Comparison of ENCODE assay signal across 14 cellular contexts in genomic region chr17:17412331-17412730, GRCh38.
A peak's percentile ranks its signal among the peaks of the same experiment; 100 is the strongest.
DNase-seq lines count a peak whose midpoint lies in the region; ATAC-seq and TF ChIP-seq lines count a peak whose summit lies in the region.
"Had no signal": no experiment of that assay in that cellular context is flagged by ENCODE, and none has a peak within 500 bp of the region (broad histone marks: within the 10 kb centered on the region; RNA-seq: fewer than 3 reads in every experiment).

No MANE protein-coding gene starts in this region.

- H3K27ac Mint-ChIP-seq in activated T-helper 17 cell treated with anti-CD3 and anti-CD28 coated beads, Interleukin-2, amount 50 U/mL, for 72 hours: peak overlapping the region; percentile 76
- peak overlapping the region in 1 of 2 donors; percentile 31 for H3K27ac Mint-ChIP-seq in stimulated activated naive CD8-positive, alpha-beta T cell treated with anti-CD3 and anti-CD28 coated beads, Interleukin-15, amount 100 ng/mL, for 72 hours
- H3K27ac Mint-ChIP-seq: mesothelial cell of epicardium had no signal

- H3K27me3 Mint-ChIP-seq in activated T-helper 17 cell treated with anti-CD3 and anti-CD28 coated beads, Interleukin-2, amount 50 U/mL, for 72 hours: no peaks in the 10 kb centered on the region
- H3K27me3 Mint-ChIP-seq in stimulated activated naive CD8-positive, alpha-beta T cell treated with anti-CD3 and anti-CD28 coated beads, Interleukin-15, amount 100 ng/mL, for 72 hours: peaks cover 8% of the 10 kb centered on the region

- intact Hi-C loops in upper lobe of right lung (cut with DNase I): no loop called here
- intact Hi-C loops in ovary (cut with DNase I): no loop called here

- H3K4me3 Mint-ChIP-seq in activated T-helper 17 cell treated with anti-CD3 and anti-CD28 coated beads, Interleukin-2, amount 50 U/mL, for 72 hours: no peak overlapping the region
- H3K4me3 Mint-ChIP-seq in stimulated activated naive CD8-positive, alpha-beta T cell treated with anti-CD3 and anti-CD28 coated beads, Interleukin-15, amount 100 ng/mL, for 72 hours: no peak overlapping the region
- H3K4me3 Mint-ChIP-seq: mesothelial cell of epicardium had no signal

- no peaks in the 10 kb centered on the region for H3K9me3 ChIP-seq in upper lobe of right lung
- H3K9me3 ChIP-seq in ovary: no peaks in the 10 kb centered on the region
- H3K9me3 ChIP-seq: psoas muscle, testis had no signal

- H3K9me3 Mint-ChIP-seq in activated T-helper 17 cell treated with anti-CD3 and anti-CD28 coated beads, Interleukin-2, amount 50 U/mL, for 72 hours: no peaks in the 10 kb centered on the region
- H3K9me3 Mint-ChIP-seq in stimulated activated naive CD8-positive, alpha-beta T cell treated with anti-CD3 and anti-CD28 coated beads, Interleukin-15, amount 100 ng/mL, for 72 hours: peaks cover 0 to 9% of the 10 kb centered on the region in 2 donors
- H3K9me3 Mint-ChIP-seq: mesothelial cell of epicardium had no signal

- H3K4me1 Mint-ChIP-seq in activated T-helper 17 cell treated with anti-CD3 and anti-CD28 coated beads, Interleukin-2, amount 50 U/mL, for 72 hours: peaks cover 16% of the 10 kb centered on the region
- H3K4me1 Mint-ChIP-seq in stimulated activated naive CD8-positive, alpha-beta T cell treated with anti-CD3 and anti-CD28 coated beads, Interleukin-15, amount 100 ng/mL, for 72 hours: peaks cover 64% of the 10 kb centered on the region
- H3K4me1 Mint-ChIP-seq: mesothelial cell of epicardium had no signal

- TF ChIP-seq CTCF in foreskin fibroblast (IDR thresholded peaks at IDR 0.05; ENCODE audit: low read depth, low read length) (no peak), upper lobe of right lung (IDR thresholded peaks at IDR 0.05) (no peak), ovary (IDR thresholded peaks at IDR 0.05) (no peak)

- no peaks in the 10 kb centered on the region for H3K36me3 Mint-ChIP-seq in activated T-helper 17 cell treated with anti-CD3 and anti-CD28 coated beads, Interleukin-2, amount 50 U/mL, for 72 hours (ENCODE audit: low read depth)
- H3K36me3 Mint-ChIP-seq: mesothelial cell of epicardium had no signal

- H3K27ac ChIP-seq in upper lobe of right lung: no peak overlapping the region
- H3K27ac ChIP-seq in caudate nucleus (ENCODE audit: low read depth, low read length): no peak overlapping the region
- no peak overlapping the region for H3K27ac ChIP-seq in ovary
- H3K27ac ChIP-seq: psoas muscle, testis had no signal

- H3K27me3 ChIP-seq in upper lobe of right lung: no peaks in the 10 kb centered on the region
- no peaks in the 10 kb centered on the region for H3K27me3 ChIP-seq in ovary
- H3K27me3 ChIP-seq: testis had no signal

- peaks cover 27% of the 10 kb centered on the region for H3K4me1 ChIP-seq in upper lobe of right lung
- peaks cover 2% of the 10 kb centered on the region for H3K4me1 ChIP-seq in ovary (ENCODE audit: insufficient read depth)
- H3K4me1 ChIP-seq: testis had no signal

- TF ChIP-seq EP300 in ovary (IDR thresholded peaks at IDR 0.05): no peak

- peak; percentile 13 for DNase-seq in NOMO-1 treated with DMSO at 0.1 percent for 48 hours (lab: John Stamatoyannopoulos, UW; ENCODE audit: unreplicated experiment)
- DNase-seq in NOMO-1 treated with dmso at 0.1 percent for 144 hours (lab: John Stamatoyannopoulos, UW; ENCODE audit: unreplicated experiment): no peak
- peak; percentile 69 to 80 for DNase-seq in foreskin fibroblast
- DNase-seq in upper lobe of right lung: peak; percentile 2
- DNase-seq in stimulated activated naive CD8-positive, alpha-beta T cell treated with anti-CD3 and anti-CD28 coated beads, Interleukin-15, amount 100 ng/mL, for 72 hours: no peak
- no peak for DNase-seq in caudate nucleus (lab: John Stamatoyannopoulos, UW)
- DNase-seq in ovary: no peak
- DNase-seq: DMS79 treated with DMSO at 0.1 percent for 48 hours, NCI-H2227 treated with DMSO at 0.1 percent for 48 hours, psoas muscle, T1000, testis had no signal

- 29 to 32% (median 29%) methylated on average over 4 of the region's 4 CpGs for WGBS in ovary, 3 donors

- no peak for ATAC-seq in activated T-helper 17 cell treated with anti-CD3 and anti-CD28 coated beads, Interleukin-2, amount 50 U/mL, for 72 hours (replicated peaks)
- ATAC-seq in upper lobe of right lung: no peak
- ATAC-seq in stimulated activated naive CD8-positive, alpha-beta T cell treated with anti-CD3 and anti-CD28 coated beads, Interleukin-15, amount 100 ng/mL, for 72 hours: no peak
- ATAC-seq: psoas muscle had no signal

- TF ChIP-seq POLR2A in ovary (IDR thresholded peaks at IDR 0.05): no peak

- no peak overlapping the region for H3K4me3 ChIP-seq in foreskin fibroblast (ENCODE audit: low read depth in 1 of 2, low read length in 2 of 2)
- H3K4me3 ChIP-seq in upper lobe of right lung: no peak overlapping the region
- H3K4me3 ChIP-seq in ovary: no peak overlapping the region
- H3K4me3 ChIP-seq: psoas muscle, testis had no signal

- no peaks in the 10 kb centered on the region for H3K36me3 ChIP-seq in upper lobe of right lung
- no peaks in the 10 kb centered on the region for H3K36me3 ChIP-seq in ovary

Comparison
In these comparisons a context has a peak if more than half of its experiments do, and no peak if none do; other contexts are left out.
1. DNase-seq: peak in NOMO-1 treated with DMSO at 0.1 percent for 48 hours (single experiment), foreskin fibroblast (2 of 2) and upper lobe of right lung (single experiment); none in NOMO-1 treated with dmso at 0.1 percent for 144 hours (single experiment), stimulated activated naive CD8-positive, alpha-beta T cell treated with anti-CD3 and anti-CD28 coated beads, Interleukin-15, amount 100 ng/mL, for 72 hours (0 of 2), caudate nucleus (0 of 61) and ovary (0 of 5).